23 cellular contexts compared by ENCODE assay signal in genomic region chr10:116715839-116716377, GRCh38. TPM values are rescaled to one million over a fixed set of nuclear protein-coding genes. Genes with fewer than 3 reads are reported as not detected.
"Had no signal": no experiment of that assay in that cellular context is flagged by ENCODE, and none has a peak within 500 bp of the region (broad histone marks: within the 10 kb centered on the region; RNA-seq: fewer than 3 reads in every experiment).

No MANE protein-coding gene starts in this region.

- H3K4me2 ChIP-seq: KMS-11, PC-9 had no signal

- H3K27ac ChIP-seq: KMS-11, PC-9, RWPE1 had no signal

- H3K9ac ChIP-seq: KMS-11 had no signal

- H3K4me3 ChIP-seq: PC-9 had no signal

- H2AFZ ChIP-seq: PC-9 had no signal

- DNase-seq: activated CD4-positive, alpha-beta T cell treated with anti-CD3 and anti-CD28 coated beads, Interleukin-2, amount 10 ng/mL, durations not matched to agents 7 days and 5 days; activated CD4-positive, alpha-beta T cell treated with anti-CD3 and anti-CD28 coated beads, Interleukin-2, amount 50 U/mL, for 48 hours; activated CD8-positive, alpha-beta T cell treated with anti-CD3 and anti-CD28 coated beads, Interleukin-2, amount 10 ng/mL, durations not matched to agents 7 days and 5 days; activated gamma-delta T cell; activated naive CD4-positive, alpha-beta T cell treated with Interleukin-2 at 50 U/mL for 16 hours; activated naive CD8-positive, alpha-beta T cell treated with anti-CD3 and anti-CD28 coated beads, Interleukin-2, amount 10 ng/mL, durations not matched to agents 7 days and 5 days; activated T-cell treated with anti-CD3 and anti-CD28 coated beads, Interleukin-2, amount 50 U/mL, for 24 hours; caudate nucleus; MM.1S; MV-4-11; NCI-H1092; NCI-H1417 treated with DMSO at 0.1 percent for 48 hours; NCI-H187 treated with DMSO at 0.1 percent for 48 hours; NCI-H2081; NCI-H2171 treated with DMSO at 0.1 percent for 48 hours; NCI-H2227 treated with DMSO at 0.1 percent for 48 hours; NCI-H446; NCI-H748 treated with DMSO at 0.1 percent for 48 hours; NK-92 treated with Interleukin-12 subunit alpha and Interleukin-12 subunit beta, amount 100 ng/mL, for 24 hours; PC-9; SIG-M5 had no signal

RNA-seq across cellular contexts. Expression of gene HSPA12A, which starts 26.5 kb away (rescaled TPM):
- total RNA-seq: activated CD8-positive, alpha-beta T cell treated with anti-CD3 and anti-CD28 coated beads, Interleukin-2, amount 10 ng/mL, durations not matched to agents 7 days and 5 days had no signal
